In the genomic region with DNA sequence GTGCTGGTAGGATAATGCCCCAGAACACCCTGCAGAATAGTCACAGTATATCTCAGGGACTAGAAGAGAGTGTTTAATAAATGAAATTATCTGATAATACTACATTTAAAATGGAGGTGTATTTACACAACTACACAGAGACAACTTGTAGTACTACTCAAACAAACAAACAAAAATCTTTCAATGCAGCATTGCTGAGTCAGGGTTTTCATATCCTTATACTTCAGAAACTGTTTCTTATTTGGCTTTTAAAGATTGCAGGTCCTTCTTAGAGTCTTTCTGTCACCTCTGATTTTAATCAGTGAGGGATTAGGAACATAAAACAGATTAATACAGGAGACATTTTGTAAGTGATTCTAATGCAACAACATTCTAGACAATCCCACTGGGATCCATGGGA, we compare ENCODE assay signal across 21 cellular contexts. TPM values are rescaled to one million over a fixed set of nuclear protein-coding genes. Genes with fewer than 3 reads are reported as not detected.
DNase-seq lines count a peak whose midpoint lies in the region; ATAC-seq, FAIRE-seq and TF ChIP-seq lines count a peak whose summit lies in the region.
"Had no signal": no experiment of that assay in that cellular context is flagged by ENCODE, and none has a peak within 500 bp of the region (broad histone marks: within the 10 kb centered on the region; RNA-seq: fewer than 3 reads in every experiment).

No MANE protein-coding gene starts in this region.

- TF ChIP-seq EP300 in A549 (IDR thresholded peaks at IDR 0.05), result no peak
- TF ChIP-seq EP300 in K562 (IDR thresholded peaks at IDR 0.05; ENCODE audit: low read length), result no peak

- intact Hi-C loops in K562 (cut with micrococcal nuclease), result no loop called here

- H3K27ac ChIP-seq in A549 (no peak overlapping the region), HUES48 (ENCODE audit: low read depth, low read length) (peak overlapping the region; percentile 95), K562 (ENCODE audit: extremely low read depth, low read depth, low read length) (no peak overlapping the region), iPS-20b (ENCODE audit: low read length) (peak overlapping the region; percentile 60)
- H3K27ac ChIP-seq: BLaER1 treated with 17β-estradiol and CSF1 and Interleukin-3, amounts not matched to agents 10 nM and 100 nM had no signal

- CTCF ChIA-PET in A549 (lab: Yijun Ruan, JAX) (no interaction called here), K562 (lab: Yijun Ruan, JAX; ENCODE audit: low intra/inter-chr PET ratio) (no interaction called here)

- no peaks in the 10 kb centered on the region for H4K20me1 ChIP-seq in K562 (replicated peaks; ENCODE audit: control insufficient read depth, insufficient read depth, low read length)

- TF ChIP-seq POLR2A in A549 (IDR thresholded peaks at IDR 0.05; ENCODE audit: low read length) (no peak), K562 (conservative IDR thresholded peaks at IDR 0.05) (no peak)

- H2AFZ ChIP-seq in K562 (ENCODE audit: low read depth, low read length), result no peak overlapping the region

- H3K4me1 ChIP-seq in A549 (no peaks in the 10 kb centered on the region), HUES48 (ENCODE audit: control insufficient read depth, insufficient read depth, low read length) (peaks cover 30% of the 10 kb centered on the region), K562 (replicated peaks in 1 of 2; ENCODE audit: control insufficient read depth in 2 of 2, insufficient read depth in 2 of 2, low read length in 2 of 2) (no peaks in the 10 kb centered on the region), iPS-20b (ENCODE audit: insufficient read depth, low read length) (peaks cover 28% of the 10 kb centered on the region; the same call in 1 of the 2 replicates)

- no peaks in the 10 kb centered on the region for H3K79me2 ChIP-seq in K562 (ENCODE audit: control insufficient read depth, insufficient read depth, low read length)

- H3K27me3 ChIP-seq in HUES48 (ENCODE audit: control insufficient read depth, insufficient read depth, low read length) (no peaks in the 10 kb centered on the region), K562 (ENCODE audit: control insufficient read depth in 2 of 2, insufficient read depth in 2 of 2, low read length in 2 of 2) (no peaks in the 10 kb centered on the region), iPS-20b (ENCODE audit: insufficient read depth, low read length) (no peaks in the 10 kb centered on the region; the same call in 1 of the 2 replicates)
- H3K27me3 ChIP-seq: BLaER1 treated with 17β-estradiol and CSF1 and Interleukin-3, amounts not matched to agents 10 nM and 100 nM had no signal

- no TSS peak for BruUV-seq in K562 (replicated peaks; lab: Mats Ljungman, UMichigan)

- H3K9ac ChIP-seq in HUES48 (ENCODE audit: low read depth, low read length), result no peak overlapping the region
- H3K9ac ChIP-seq in K562 (ENCODE audit: insufficient read depth in 1 of 2, low read depth in 2 of 2, low read length in 2 of 2), result no peak overlapping the region
- peak overlapping the region; percentile 7; the same call in 1 of the 2 replicates for H3K9ac ChIP-seq in iPS-20b (ENCODE audit: low read depth, low read length)
- H3K9ac ChIP-seq: BLaER1 treated with 17β-estradiol and CSF1 and Interleukin-3, amounts not matched to agents 10 nM and 100 nM had no signal

- TF ChIP-seq RAD21 in A549 (conservative IDR thresholded peaks at IDR 0.05 in 1 of 2, IDR thresholded peaks at IDR 0.05 in 1 of 2), result no peak
- no peak for TF ChIP-seq RAD21 in K562 (CRISPR knock-in tag; conservative IDR thresholded peaks at IDR 0.05 in 1 of 2, IDR thresholded peaks at IDR 0.05 in 1 of 2)

- H3K4me3 ChIP-seq in A549, result no peak overlapping the region
- no peak overlapping the region for H3K4me3 ChIP-seq in HUES48 (ENCODE audit: low read depth, low read length)
- H3K4me3 ChIP-seq in K562, result no peak overlapping the region
- no peak overlapping the region for H3K4me3 ChIP-seq in iPS-20b (ENCODE audit: low read length)
- H3K4me3 ChIP-seq: BLaER1 treated with 17β-estradiol and CSF1 and Interleukin-3, amounts not matched to agents 10 nM and 100 nM; HAP-1 had no signal

- H3K4me2 ChIP-seq in A549 (no peak overlapping the region), K562 (ENCODE audit: insufficient read depth, low read length) (no peak overlapping the region)

- no peaks in the 10 kb centered on the region for H3K36me3 ChIP-seq in HUES48 (ENCODE audit: control insufficient read depth, insufficient read depth, low read length)
- no peaks in the 10 kb centered on the region for H3K36me3 ChIP-seq in K562 (ENCODE audit: control insufficient read depth, insufficient read depth, low read length)
- H3K36me3 ChIP-seq in iPS-20b (ENCODE audit: insufficient read depth, low read depth, low read length), result no peaks in the 10 kb centered on the region
- H3K36me3 ChIP-seq: HAP-1 had no signal

- POLR2A ChIA-PET in A549 (lab: Yijun Ruan, JAX) (no interaction called here), K562 (lab: Yijun Ruan, JAX) (no interaction called here)

- FAIRE-seq in A549 (lab: Jason Lieb, UNC), result no peak
- no peak for FAIRE-seq in K562 (lab: Jason Lieb, UNC)
- FAIRE-seq: GM12891 had no signal

- in situ Hi-C loops in K562 (cut with MboI), result no loop called here

- ATAC-seq in A549, result no peak
- no peak for ATAC-seq in K562
- no peak for ATAC-seq in GM18868 (IDR thresholded peaks at IDR 0.05; ENCODE audit: unreplicated experiment)
- ATAC-seq: CD8-positive, alpha-beta T cell had no signal

- H3K9me1 ChIP-seq in K562 (ENCODE audit: control insufficient read depth, insufficient read depth, low read length), result no peaks in the 10 kb centered on the region

- H3K9me3 ChIP-seq in A549 (no peaks in the 10 kb centered on the region), HUES48 (ENCODE audit: control insufficient read depth, insufficient read depth, low read length) (no peaks in the 10 kb centered on the region), K562 (replicated peaks; ENCODE audit: control insufficient read depth, insufficient read depth, low read depth, low read length) (no peaks in the 10 kb centered on the region), iPS-20b (ENCODE audit: insufficient read depth, low read depth, low read length) (no peaks in the 10 kb centered on the region)
- H3K9me3 ChIP-seq: HAP-1 had no signal

- TF ChIP-seq CTCF in A549 (IDR thresholded peaks at IDR 0.05) (no peak), K562 (IDR thresholded peaks at IDR 0.05 in 2 of 3, conservative IDR thresholded peaks at IDR 0.05 in 1 of 3; ENCODE audit: insufficient read depth in 2 of 3, low read depth in 1 of 3, low read length in 3 of 3) (no peak)

- DNase-seq in A549 (ENCODE audit: low read depth in 1 of 2, low spot score in 1 of 2), result no peak
- no peak for DNase-seq in K562 (ENCODE audit: extremely low read depth in 1 of 4, low spot score in 3 of 4)
- DNase-seq in ureter (ENCODE audit: low spot score), result no peak
- no peak for DNase-seq in GF-D8 (lab: John Stamatoyannopoulos, UW)
- DNase-seq in stimulated activated naive CD4-positive, alpha-beta T cell treated with Interleukin-2 at 50 U/mL for 16 hours (lab: John Stamatoyannopoulos, UW), result no peak
- DNase-seq: 8988T; CD8-positive, alpha-beta T cell; DMS 273 treated with DMSO at 0.1 percent for 48 hours; DMS53; DND-41; EL; GOT3; KG1 had no signal

TF ChIP-seq in A549, 52 proteins besides CTCF, POLR2A, EP300 and RAD21:
- TF ChIP-seq NR3C1 (IDR thresholded peaks at IDR 0.05) (no peak), MAFK (IDR thresholded peaks at IDR 0.05; ENCODE audit: partially characterized antibody) (peak; percentile 76)

TF ChIP-seq in K562, 482 proteins besides CTCF, POLR2A, EP300 and RAD21:
- TF ChIP-seq CBX8 (IDR thresholded peaks at IDR 0.05; ENCODE audit: borderline replicate concordance, extremely low read depth, low read depth, low read length, poor library complexity, severe bottlenecking), result no peak
- TF ChIP-seq ZNF23 (CRISPR knock-in tag; IDR thresholded peaks at IDR 0.05), result no peak
- TF ChIP-seq HDAC3 (IDR thresholded peaks at IDR 0.05; ENCODE audit: borderline replicate concordance, partially characterized antibody), result no peak
- no peak for TF ChIP-seq ARNT (IDR thresholded peaks at IDR 0.05)
- TF ChIP-seq MBD2 (IDR thresholded peaks at IDR 0.05; ENCODE audit: borderline replicate concordance, low read depth), result no peak
- peak; percentile 29; the same call in 1 of the 2 replicates for TF ChIP-seq MAFF (IDR thresholded peaks at IDR 0.05; ENCODE audit: low read length)
- TF ChIP-seq, protein P1, sequence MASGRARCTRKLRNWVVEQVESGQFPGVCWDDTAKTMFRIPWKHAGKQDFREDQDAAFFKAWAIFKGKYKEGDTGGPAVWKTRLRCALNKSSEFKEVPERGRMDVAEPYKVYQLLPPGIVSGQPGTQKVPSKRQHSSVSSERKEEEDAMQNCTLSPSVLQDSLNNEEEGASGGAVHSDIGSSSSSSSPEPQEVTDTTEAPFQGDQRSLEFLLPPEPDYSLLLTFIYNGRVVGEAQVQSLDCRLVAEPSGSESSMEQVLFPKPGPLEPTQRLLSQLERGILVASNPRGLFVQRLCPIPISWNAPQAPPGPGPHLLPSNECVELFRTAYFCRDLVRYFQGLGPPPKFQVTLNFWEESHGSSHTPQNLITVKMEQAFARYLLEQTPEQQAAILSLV (tag; IDR thresholded peaks at IDR 0.05), result no peak

RNA-seq across cellular contexts. Expression of a gene that starts 57.4 kb away (rescaled TPM):
- polyA plus RNA-seq in A549 (2011; rRNA removed), result not detected in 2 replicates
- not detected in 2 replicates for polyA plus RNA-seq in A549 (2012; cell fraction: cytosol; rRNA removed)
- polyA plus RNA-seq in A549 (2012; cell fraction: nucleus; rRNA removed), result not detected in 2 replicates
- not detected in 3 replicates for polyA plus RNA-seq in A549 (2017; fragmentation: RNase III; extraction: RNeasy Plus Mini Kit Qiagen cat#74134 plus additional on column Dnase treatment)
- not detected in 2 replicates for polyA minus RNA-seq in A549 (2011; rRNA and poly(A)+ RNA removed)
- total RNA-seq in K562 (2011; cell fraction: chromatin; rRNA removed; ENCODE audit: low replicate concordance), result not detected in 2 replicates
- total RNA-seq in K562 (2011; cell fraction: nucleolus; rRNA removed), result not detected in 2 replicates
- not detected in 2 replicates for total RNA-seq in K562 (2011; cell fraction: nucleoplasm; rRNA removed)
- total RNA-seq in K562 (2014; rRNA removed), result not detected in 2 replicates
- not detected in 2 replicates for total RNA-seq in K562 (2014; rRNA removed; fragmentation: Illumina TruSeq; extraction: Trizol)
- total RNA-seq in K562 (2015; rRNA removed; fragmentation: Illumina TruSeq; extraction: Trizol), result not detected in 2 replicates
- not detected in 2 replicates for total RNA-seq in K562 (2021)
- not detected in 2 replicates for polyA plus RNA-seq in K562 (2011; rRNA removed)
- polyA plus RNA-seq in K562 (2011; cell fraction: cytosol; rRNA removed), result not detected in 2 replicates
- polyA plus RNA-seq in K562 (2011; cell fraction: nucleus; rRNA removed), result not detected in 2 replicates
- polyA plus RNA-seq in K562 (2012), result not detected in 2 replicates
- not detected in 2 replicates for polyA plus RNA-seq in K562 (2014; fragmentation: Illumina TruSeq; extraction: Trizol)
- polyA plus RNA-seq in K562 (2014; fragmentation: Nextera tagmentation; extraction: Ambion mirVana), result not detected
- not detected in 2 replicates for polyA plus RNA-seq in K562 (2014; rRNA removed)
- not detected in 2 replicates for polyA minus RNA-seq in K562 (2011; rRNA and poly(A)+ RNA removed)
- not detected in 2 replicates for polyA minus RNA-seq in K562 (2011; cell fraction: cytosol; rRNA and poly(A)+ RNA removed)
- polyA minus RNA-seq in K562 (2011; cell fraction: nucleus; rRNA and poly(A)+ RNA removed), result not detected in 2 replicates
- 11.4 TPM for total RNA-seq in ureter
- total RNA-seq: B cell; CD8-positive, alpha-beta T cell had no signal
- polyA plus RNA-seq: IgD-negative memory B cell had no signal

Comparison
In these comparisons a context has a peak if more than half of its experiments do, and no peak if none do; other contexts are left out.
1. H3K27ac ChIP-seq: peak in HUES48 (single experiment) and iPS-20b (single experiment); none in A549 (0 of 2) and K562 (single experiment).
2. RNA of a gene that starts 57.4 kb away (total RNA-seq): 11.4 TPM in ureter (single experiment); not detected in K562; every median in the first group is over 10 times any median in the second.